ENCODE assay signal across 25 cellular contexts in the genomic region with DNA sequence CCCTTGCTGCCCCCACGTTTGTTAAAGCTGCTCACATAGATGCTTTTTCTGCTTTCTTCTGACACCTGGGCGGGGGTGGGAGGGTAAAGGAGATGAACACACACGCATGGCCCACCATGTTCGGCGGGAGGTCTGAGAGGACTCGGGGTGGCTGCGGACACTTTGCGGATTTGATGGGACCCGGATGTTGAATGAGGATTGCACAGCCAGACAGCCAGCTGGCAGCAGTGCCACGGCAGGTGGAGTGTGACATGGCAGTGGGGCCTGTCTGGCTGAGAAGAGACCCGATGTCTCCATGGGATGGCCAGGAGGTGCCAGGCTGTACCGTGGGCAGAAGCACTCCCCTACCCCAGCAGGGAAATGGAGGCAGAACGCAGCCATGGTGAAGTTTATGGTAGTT. TPM values are rescaled to one million over a fixed set of nuclear protein-coding genes. Genes with fewer than 3 reads are reported as not detected.
DNase-seq lines count a peak whose midpoint lies in the region; ATAC-seq and TF ChIP-seq lines count a peak whose summit lies in the region.
"Had no signal": no experiment of that assay in that cellular context is flagged by ENCODE, and none has a peak within 500 bp of the region (broad histone marks: within the 10 kb centered on the region; RNA-seq: fewer than 3 reads in every experiment).

No MANE protein-coding gene starts in this region.

- H3K4me3 ChIP-seq in heart right ventricle (no peak overlapping the region), BE2C (ENCODE audit: low read depth, low read length) (no peak overlapping the region)
- H3K4me3 ChIP-seq: breast epithelium, lung, neural progenitor cell, thyroid gland had no signal

- CTCF ChIA-PET in activated CD4-positive, alpha-beta T cell treated with anti-CD3 and anti-CD28 coated beads, Interleukin-2, amount 10 ng/mL, durations not matched to agents 7 days and 5 days (lab: Charles Lee): no interaction called here

- H3K9me3 Mint-ChIP-seq in activated CD4-positive, alpha-beta T cell treated with anti-CD3 and anti-CD28 coated beads, Interleukin-2, amount 10 ng/mL, durations not matched to agents 7 days and 5 days: no peaks in the 10 kb centered on the region
- H3K9me3 Mint-ChIP-seq: dendritic cell treated with granulocyte-macrophage colony-stimulating factor and Interleukin-4, amounts not matched to agents 40 ng/mL and 50 ng/mL, for 4 days; stimulated activated memory B cell treated with anti-CD40 and anti-IgM and Interleukin-4, amounts not matched to agents 10 μg/mL and 1 μg/mL and 100 μg/mL, for 72 hours had no signal

- H3K27me3 Mint-ChIP-seq in activated CD4-positive, alpha-beta T cell treated with anti-CD3 and anti-CD28 coated beads, Interleukin-2, amount 10 ng/mL, durations not matched to agents 7 days and 5 days: no peaks in the 10 kb centered on the region
- H3K27me3 Mint-ChIP-seq: dendritic cell treated with granulocyte-macrophage colony-stimulating factor and Interleukin-4, amounts not matched to agents 40 ng/mL and 50 ng/mL, for 4 days; progenitor cell of endocrine pancreas; stimulated activated memory B cell treated with anti-CD40 and anti-IgM and Interleukin-4, amounts not matched to agents 10 μg/mL and 1 μg/mL and 100 μg/mL, for 72 hours had no signal

- H3K27ac ChIP-seq in heart right ventricle: peak overlapping the region in 6 of 10 donors; percentile 21 to 61 (median 41)
- H3K27ac ChIP-seq: 22Rv1, breast epithelium, KMS-11, neural progenitor cell had no signal

- H3K9me3 ChIP-seq in heart right ventricle (no peaks in the 10 kb centered on the region), BE2C (no peaks in the 10 kb centered on the region; the same call in 1 of the 2 replicates)
- H3K9me3 ChIP-seq: breast epithelium, thyroid gland had no signal

- H3K36me3 Mint-ChIP-seq in activated CD4-positive, alpha-beta T cell treated with anti-CD3 and anti-CD28 coated beads, Interleukin-2, amount 10 ng/mL, durations not matched to agents 7 days and 5 days (ENCODE audit: low read depth): peaks cover 18% of the 10 kb centered on the region

- no peak for DNase-seq in activated CD4-positive, alpha-beta T cell treated with anti-CD3 and anti-CD28 coated beads, Interleukin-2, amount 10 ng/mL, durations not matched to agents 7 days and 5 days
- DNase-seq in activated CD4-positive, alpha-beta T cell treated with anti-CD3 and anti-CD28 coated beads, Interleukin-2, amount 50 U/mL, for 4 hours: no peak
- DNase-seq in heart right ventricle: no peak
- DNase-seq in sciatic nerve (ENCODE audit: low spot score): peak; percentile 41
- DNase-seq in BE2C: no peak
- no peak for DNase-seq in NCI-H1092 (lab: John Stamatoyannopoulos, UW)
- DNase-seq in stimulated activated CD4-positive, alpha-beta T cell treated with anti-CD3 and anti-CD28 coated beads, Interleukin-1b, Interleukin-23, amount 100 ng/mL, for 48 hours: no peak
- DNase-seq: activated CD4-positive, alpha-beta T cell treated with anti-CD3 and anti-CD28 coated beads for 48 hours; activated naive CD4-positive, alpha-beta T cell; activated T-cell treated with anti-CD3 and anti-CD28 coated beads, Interleukin-2, amount 50 U/mL, for 48 hours; kidney; NCI-H146; NCI-H510A treated with DMSO at 0.1 percent for 48 hours; stimulated activated CD4-positive, alpha-beta T cell treated with anti-CD3 and anti-CD28 coated beads, Interleukin-4, amount 100 ng/mL, for 1 hour; thyroid gland had no signal

- no peak overlapping the region for H3K4me3 Mint-ChIP-seq in activated CD4-positive, alpha-beta T cell treated with anti-CD3 and anti-CD28 coated beads, Interleukin-2, amount 10 ng/mL, durations not matched to agents 7 days and 5 days
- H3K4me3 Mint-ChIP-seq: dendritic cell treated with granulocyte-macrophage colony-stimulating factor and Interleukin-4, amounts not matched to agents 40 ng/mL and 50 ng/mL, for 4 days; neural progenitor cell; stimulated activated memory B cell treated with anti-CD40 and anti-IgM and Interleukin-4, amounts not matched to agents 10 μg/mL and 1 μg/mL and 100 μg/mL, for 72 hours had no signal

- 78 to 82% methylated on average over 13 of the region's 13 CpGs for WGBS in heart right ventricle, 2 donors

- ATAC-seq in heart right ventricle: peak in 4 of 8 donors; percentile 12 to 25 (median 17)
- ATAC-seq in sciatic nerve: no peak
- no peak for ATAC-seq in GM18870 (IDR thresholded peaks at IDR 0.05; ENCODE audit: unreplicated experiment)
- ATAC-seq: Panc1; stimulated activated memory B cell treated with anti-CD40 and anti-IgM and Interleukin-4, amounts not matched to agents 10 μg/mL and 1 μg/mL and 100 μg/mL, for 72 hours had no signal

- no peak for TF ChIP-seq CTCF in heart right ventricle (IDR thresholded peaks at IDR 0.05)
- no peak for TF ChIP-seq CTCF in BE2C (IDR thresholded peaks at IDR 0.05; ENCODE audit: low read depth, low read length)

- POLR2A ChIA-PET in activated CD4-positive, alpha-beta T cell treated with anti-CD3 and anti-CD28 coated beads, Interleukin-2, amount 10 ng/mL, durations not matched to agents 7 days and 5 days (lab: Charles Lee): no interaction called here

- peaks cover 71% of the 10 kb centered on the region for H3K4me1 Mint-ChIP-seq in activated CD4-positive, alpha-beta T cell treated with anti-CD3 and anti-CD28 coated beads, Interleukin-2, amount 10 ng/mL, durations not matched to agents 7 days and 5 days

- peak overlapping the region; percentile 33 for H3K27ac Mint-ChIP-seq in activated CD4-positive, alpha-beta T cell treated with anti-CD3 and anti-CD28 coated beads, Interleukin-2, amount 10 ng/mL, durations not matched to agents 7 days and 5 days
- H3K27ac Mint-ChIP-seq: dendritic cell treated with granulocyte-macrophage colony-stimulating factor and Interleukin-4, amounts not matched to agents 40 ng/mL and 50 ng/mL, for 4 days; neural progenitor cell; stimulated activated memory B cell treated with anti-CD40 and anti-IgM and Interleukin-4, amounts not matched to agents 10 μg/mL and 1 μg/mL and 100 μg/mL, for 72 hours had no signal

- H3K4me1 ChIP-seq in heart right ventricle (peaks cover 0 to 85% (median 63%) of the 10 kb centered on the region in 9 donors), BE2C (no peaks in the 10 kb centered on the region)

- intact Hi-C loops in heart right ventricle (cut with DNase I): no loop called here
- intact Hi-C loops in sciatic nerve (cut with DNase I): no loop called here

- H3K27me3 ChIP-seq in heart right ventricle (no peaks in the 10 kb centered on the region), BE2C (no peaks in the 10 kb centered on the region)
- H3K27me3 ChIP-seq: breast epithelium, neural progenitor cell, thyroid gland had no signal

- H3K36me3 ChIP-seq in heart right ventricle: peaks cover 0 to 32% (median 7%) of the 10 kb centered on the region in 9 donors
- peaks cover 9% of the 10 kb centered on the region for H3K36me3 ChIP-seq in BE2C
- H3K36me3 ChIP-seq: breast epithelium, neural progenitor cell had no signal

RNA-seq across cellular contexts. Expression of a gene that starts 31.2 kb away (rescaled TPM):
- 10 to 100 TPM; 38.5 to 43.1 TPM for total RNA-seq in activated CD4-positive, alpha-beta T cell treated with anti-CD3 and anti-CD28 coated beads, Interleukin-2, amount 10 ng/mL, durations not matched to agents 7 days and 5 days
- total RNA-seq in heart right ventricle (10 to 100 TPM; 26.8 to 46.5 (median 35.1) TPM), sciatic nerve (30.1 TPM)
- polyA plus RNA-seq in heart right ventricle: 10 to 100 TPM; 32.5 to 45.9 TPM
- 59.9 TPM for polyA plus RNA-seq in BE2C (2012; ENCODE audit: insufficient read depth, insufficient read length, low read depth)

RNA-seq across cellular contexts. Expression of a gene that starts 49.7 kb away (rescaled TPM):
- total RNA-seq in activated CD4-positive, alpha-beta T cell treated with anti-CD3 and anti-CD28 coated beads, Interleukin-2, amount 10 ng/mL, durations not matched to agents 7 days and 5 days: 10 to 100 TPM; 59.0 to 62.2 TPM
- 100 to 1,000 TPM; 111 to 211 (median 159) TPM for total RNA-seq in heart right ventricle
- 10 to 100 TPM; 34.6 to 80.5 TPM for polyA plus RNA-seq in heart right ventricle
- total RNA-seq in sciatic nerve: 37.9 TPM
- 47.0 TPM for polyA plus RNA-seq in BE2C (2012; ENCODE audit: insufficient read depth, insufficient read length, low read depth)
